Comparison of ENCODE assay signal across 1 cellular context in genomic region chr2:65056215-65056989, GRCh38.
TF ChIP-seq lines count a peak whose summit lies in the region.

Gene CEP68, plus strand, starts transcription at chr2:65056416. Its CDS starts 13,029 bp downstream, at chr2:65069445.

TF ChIP-seq in HepG2, 621 proteins besides CTCF, POLR2A, EP300 and RAD21 (continued from another document and continues in another):
- TF ChIP-seq SP1 (IDR thresholded peaks at IDR 0.05) (peak; percentile 72; the same call in 1 of the 2 replicates), SP1 (CRISPR knock-in tag; IDR thresholded peaks at IDR 0.05) (peak; percentile 97), ZSCAN25 (CRISPR knock-in tag; IDR thresholded peaks at IDR 0.05) (peak; percentile 77), FOXC1 (CRISPR knock-in tag; IDR thresholded peaks at IDR 0.05; ENCODE audit: borderline replicate concordance) (no peak; the same call in 1 of the 2 replicates), GRHL1 (CRISPR knock-in tag; conservative IDR thresholded peaks at IDR 0.05) (no peak), HNF4G (IDR thresholded peaks at IDR 0.05; ENCODE audit: borderline replicate concordance, low read depth, low read length) (no peak), HNF4G (CRISPR knock-in tag; IDR thresholded peaks at IDR 0.05; ENCODE audit: borderline replicate concordance, low read depth) (0 out of 2 replicates have a peak, but pooled peaks have one; percentile 30), FUBP1 (CRISPR knock-in tag; IDR thresholded peaks at IDR 0.05; ENCODE audit: borderline replicate concordance) (no peak), PTBP1 (IDR thresholded peaks at IDR 0.05; ENCODE audit: low read depth, low read length, poor library complexity, severe bottlenecking) (no peak), MLXIP (CRISPR knock-in tag; IDR thresholded peaks at IDR 0.05; ENCODE audit: borderline replicate concordance) (no peak), FLYWCH1 (CRISPR knock-in tag; IDR thresholded peaks at IDR 0.05) (no peak), MAF1 (CRISPR knock-in tag; IDR thresholded peaks at IDR 0.05; ENCODE audit: borderline replicate concordance) (0 out of 2 replicates have a peak, but pooled peaks have one; percentile 8), JDP2 (CRISPR knock-in tag; IDR thresholded peaks at IDR 0.05; ENCODE audit: borderline replicate concordance) (no peak), KAT2B (IDR thresholded peaks at IDR 0.05; ENCODE audit: borderline replicate concordance, low read depth, low read length) (no peak), AGO2 (optimal IDR thresholded peaks at IDR 0.05; ENCODE audit: low read depth, low read length) (peak; percentile 87), FOXP1 (IDR thresholded peaks at IDR 0.05) (no peak), FOXP1 (CRISPR knock-in tag; IDR thresholded peaks at IDR 0.05) (no peak), ZGPAT (CRISPR knock-in tag; IDR thresholded peaks at IDR 0.05) (peak; percentile 75), NONO (IDR thresholded peaks at IDR 0.05) (no peak), NONO (CRISPR knock-in tag; conservative IDR thresholded peaks at IDR 0.05) (peak; percentile 95; the same call in 1 of the 2 replicates), ZFX (CRISPR knock-in tag; IDR thresholded peaks at IDR 0.05; ENCODE audit: low read depth) (peak; percentile 98), ZNF333 (CRISPR knock-in tag; IDR thresholded peaks at IDR 0.05; ENCODE audit: borderline replicate concordance) (peak; percentile 80; the same call in 1 of the 2 replicates), HNRNPUL1 (IDR thresholded peaks at IDR 0.05; ENCODE audit: low read depth, low read length) (no peak), ZNF496 (CRISPR knock-in tag; IDR thresholded peaks at IDR 0.05; ENCODE audit: insufficient replicate concordance) (no peak), ZNF644 (CRISPR knock-in tag; IDR thresholded peaks at IDR 0.05; ENCODE audit: low read depth) (no peak), IRF9 (CRISPR knock-in tag; IDR thresholded peaks at IDR 0.05; ENCODE audit: borderline replicate concordance) (peak; percentile 99), ZNF879 (CRISPR knock-in tag; IDR thresholded peaks at IDR 0.05) (peak; percentile 50; the same call in 1 of the 2 replicates), ZNF331 (CRISPR knock-in tag; IDR thresholded peaks at IDR 0.05) (peak; percentile 79), ZNF414 (CRISPR knock-in tag; IDR thresholded peaks at IDR 0.05) (no peak; the same call in 1 of the 2 replicates), ZFP37 (CRISPR knock-in tag; IDR thresholded peaks at IDR 0.05; ENCODE audit: borderline replicate concordance) (no peak), ZBTB42 (CRISPR knock-in tag; IDR thresholded peaks at IDR 0.05) (peak; percentile 46; the same call in 1 of the 2 replicates), PRDM4 (CRISPR knock-in tag; IDR thresholded peaks at IDR 0.05; ENCODE audit: borderline replicate concordance) (no peak), ZFP36 (IDR thresholded peaks at IDR 0.05; ENCODE audit: borderline replicate concordance, low read depth, low read length, partially characterized antibody) (no peak), ELF3 (CRISPR knock-in tag; IDR thresholded peaks at IDR 0.05) (peak; percentile 45), SCMH1 (CRISPR knock-in tag; IDR thresholded peaks at IDR 0.05; ENCODE audit: borderline replicate concordance) (no peak), PHF20 (CRISPR knock-in tag; IDR thresholded peaks at IDR 0.05) (peak; percentile 56), BRF2 (CRISPR knock-in tag; IDR thresholded peaks at IDR 0.05) (peak; percentile 80; the same call in 1 of the 2 replicates), MAZ (IDR thresholded peaks at IDR 0.05; ENCODE audit: borderline replicate concordance, low read depth, low read length) (no peak), MAZ (CRISPR knock-in tag; IDR thresholded peaks at IDR 0.05; ENCODE audit: low read depth) (peak; percentile 94; the same call in 1 of the 2 replicates), MIER3 (CRISPR knock-in tag; IDR thresholded peaks at IDR 0.05; ENCODE audit: borderline replicate concordance) (peak; percentile 54; the same call in 1 of the 2 replicates), TOPORS (CRISPR knock-in tag; IDR thresholded peaks at IDR 0.05) (peak; percentile 87; the same call in 1 of the 2 replicates), ARID5B (CRISPR knock-in tag; IDR thresholded peaks at IDR 0.05) (0 out of 2 replicates have a peak, but pooled peaks have one; percentile 30), ISX (CRISPR knock-in tag; conservative IDR thresholded peaks at IDR 0.05) (peak; percentile 62), MIER2 (CRISPR knock-in tag; IDR thresholded peaks at IDR 0.05) (0 out of 2 replicates have a peak, but pooled peaks have one; percentile 14), ZNF264 (CRISPR knock-in tag; IDR thresholded peaks at IDR 0.05) (no peak; the same call in 1 of the 2 replicates), PCBP2 (optimal IDR thresholded peaks at IDR 0.05; ENCODE audit: low read depth, low read length, poor library complexity, severe bottlenecking) (no peak), FOXO1 (CRISPR knock-in tag; IDR thresholded peaks at IDR 0.05) (peak; percentile 5), CREM (IDR thresholded peaks at IDR 0.05) (no peak), CREM (CRISPR knock-in tag; IDR thresholded peaks at IDR 0.05) (no peak), ZNF10 (CRISPR knock-in tag; IDR thresholded peaks at IDR 0.05; ENCODE audit: borderline replicate concordance, low read depth) (no peak)
